ENCODE assay signal across 18 cellular contexts in the genomic region with DNA sequence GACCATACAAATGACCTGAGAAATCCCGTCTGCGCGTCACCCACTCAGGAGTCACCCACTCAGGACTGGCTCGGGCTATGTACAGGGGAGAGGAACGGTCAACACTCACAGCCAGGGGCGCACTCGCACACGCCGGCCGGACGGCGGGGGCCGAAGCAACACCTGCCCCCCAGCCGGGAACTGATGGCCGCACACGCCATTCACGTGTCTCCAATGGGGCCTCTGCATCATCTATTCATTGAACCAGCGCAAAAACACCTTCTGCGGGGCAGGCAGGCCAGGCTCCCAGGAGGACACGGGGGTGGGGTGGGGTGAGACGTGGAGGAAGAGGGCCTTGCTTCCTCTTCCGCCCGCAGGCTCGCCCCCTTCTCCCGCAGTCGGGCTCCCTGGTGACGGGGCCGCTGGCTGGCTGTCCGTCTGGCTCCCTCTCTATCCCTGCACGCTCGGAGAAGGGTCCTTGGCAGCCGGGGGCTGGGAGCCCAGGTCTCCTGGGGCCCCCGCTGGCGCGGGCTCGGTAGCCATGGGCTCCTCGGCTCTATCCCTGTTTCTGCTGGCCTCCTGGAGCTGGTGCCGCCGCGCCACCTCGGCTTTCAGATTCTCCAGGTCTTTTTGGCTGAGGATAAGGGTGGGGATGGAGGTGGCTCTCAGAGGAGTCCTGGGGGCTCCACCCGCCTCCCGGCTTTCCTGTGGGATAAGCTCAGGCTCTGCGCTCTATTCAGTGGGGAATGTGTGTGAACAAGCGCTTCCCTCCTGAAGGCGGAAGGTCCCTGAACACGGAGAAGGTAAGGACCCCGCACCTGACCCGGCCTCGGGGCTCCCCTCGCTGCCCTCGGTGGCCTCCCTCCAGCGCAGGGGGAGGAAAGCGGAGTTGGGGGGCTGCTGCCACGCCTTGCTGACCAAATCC. TPM values are rescaled to one million over a fixed set of nuclear protein-coding genes. Genes with fewer than 3 reads are reported as not detected.
DNase-seq lines count a peak whose midpoint lies in the region; ATAC-seq and TF ChIP-seq lines count a peak whose summit lies in the region.
"Had no signal": no experiment of that assay in that cellular context is flagged by ENCODE, and none has a peak within 500 bp of the region (broad histone marks: within the 10 kb centered on the region; RNA-seq: fewer than 3 reads in every experiment).

No MANE protein-coding gene starts in this region.

- TF ChIP-seq POLR2A in esophagus muscularis mucosa (IDR thresholded peaks at IDR 0.05; ENCODE audit: low read depth), result no peak

- no peak for TF ChIP-seq CTCF in GM13977 (IDR thresholded peaks at IDR 0.05; ENCODE audit: extremely low read depth, insufficient read depth, missing control alignments)
- no peak for TF ChIP-seq CTCF in esophagus muscularis mucosa (IDR thresholded peaks at IDR 0.05)
- no peak for TF ChIP-seq CTCF in osteoblast (IDR thresholded peaks at IDR 0.05; ENCODE audit: extremely low read depth, low read depth, low read length)

- H3K9ac ChIP-seq in BLaER1, result peak overlapping the region; percentile 61

- DNase-seq in GM13977 (ENCODE audit: low spot score), result peak; percentile 26
- DNase-seq in esophagus muscularis mucosa (ENCODE audit: extremely low spot score), result no peak
- peak; percentile 93 for DNase-seq in osteoblast (ENCODE audit: insufficient read length, low spot score, missing footprints)
- DNase-seq in activated effector memory CD4-positive, alpha-beta T cell treated with Interleukin-2 at 50 U/mL for 16 hours, result no peak
- DNase-seq in NCI-H2196 (lab: John Stamatoyannopoulos, UW; ENCODE audit: unreplicated experiment), result no peak
- DNase-seq in activated gamma-delta T cell treated with Interleukin-2 at 50 U/mL for 16 hours, result no peak
- DNase-seq: activated CD4-positive, alpha-beta T cell treated with anti-CD3 and anti-CD28 coated beads for 36 hours; activated effector memory CD4-positive, alpha-beta T cell treated with anti-CD3 and anti-CD28 coated beads, Interleukin-2, amount 50 U/mL, for 16 hours; effector CD8-positive, alpha-beta T cell; HFFc6; NCI-H1930; NCI-H748 treated with DMSO at 0.1 percent for 48 hours; stimulated activated CD4-positive, alpha-beta T cell treated with anti-CD3 and anti-CD28 coated beads, Interleukin-4, amount 100 ng/mL, for 4 hours; stimulated activated naive CD8-positive, alpha-beta T cell treated with anti-CD3 and anti-CD28 coated beads, Interleukin-15, Interleukin-2, amounts not matched to agents 100 U/mL and 50 U/mL, for 24 hours had no signal

- TF ChIP-seq EP300 in esophagus muscularis mucosa (IDR thresholded peaks at IDR 0.05), result no peak

- no peaks in the 10 kb centered on the region for H3K79me2 ChIP-seq in osteoblast (ENCODE audit: insufficient read depth, low read length)

- intact Hi-C loops in esophagus muscularis mucosa (cut with DNase I), result no loop called here

- H3K4me1 ChIP-seq in BLaER1 (peaks cover 70% of the 10 kb centered on the region), esophagus muscularis mucosa (peaks cover 40 to 51% (median 44%) of the 10 kb centered on the region in 4 donors), osteoblast (ENCODE audit: insufficient read depth, low read length) (peaks cover 12% of the 10 kb centered on the region)

- H3K27me3 ChIP-seq in BLaER1, result no peaks in the 10 kb centered on the region
- no peaks in the 10 kb centered on the region for H3K27me3 ChIP-seq in esophagus muscularis mucosa
- no peaks in the 10 kb centered on the region for H3K27me3 ChIP-seq in osteoblast (ENCODE audit: insufficient read depth, low read length)

- H4K20me1 ChIP-seq in BLaER1, result peaks cover 92% of the 10 kb centered on the region
- peaks cover 6% of the 10 kb centered on the region for H4K20me1 ChIP-seq in osteoblast (ENCODE audit: insufficient read depth, low read length)

- H3K4me3 ChIP-seq in BLaER1 (peak overlapping the region; percentile 58), esophagus muscularis mucosa (peak overlapping the region in 1 of 4 donors; percentile 23), osteoblast (ENCODE audit: insufficient read depth, low read length) (no peak overlapping the region)

- H3K36me3 ChIP-seq in BLaER1 (peaks cover 68% of the 10 kb centered on the region), esophagus muscularis mucosa (peaks cover 42 to 62% (median 55%) of the 10 kb centered on the region in 4 donors), osteoblast (ENCODE audit: insufficient read depth, low read length) (peaks cover 20% of the 10 kb centered on the region)

- peak overlapping the region; percentile 89 for H3K4me2 ChIP-seq in BLaER1
- H3K4me2 ChIP-seq in osteoblast (ENCODE audit: insufficient read depth, low read length), result no peak overlapping the region

- peak overlapping the region; percentile 78 for H3K27ac ChIP-seq in BLaER1
- peak overlapping the region; percentile 71 to 75 (median 72) for H3K27ac ChIP-seq in esophagus muscularis mucosa (replicated peaks in 1 of 4)
- H3K27ac ChIP-seq in osteoblast (ENCODE audit: low read depth, low read length), result no peak overlapping the region

- ATAC-seq in HG02884 (IDR thresholded peaks at IDR 0.05; ENCODE audit: unreplicated experiment), result no peak
- ATAC-seq: stimulated activated naive CD8-positive, alpha-beta T cell treated with anti-CD3 and anti-CD28 coated beads, Interleukin-15, Interleukin-2, amounts not matched to agents 100 U/mL and 50 U/mL, for 24 hours had no signal

- WGBS in esophagus muscularis mucosa, result 85% methylated on average over 33 of the region's 55 CpGs

- in situ Hi-C loops in GM13977 (cut with MboI; ENCODE audit: low pct_unique_long_range_greater_than_20kb, low sequenced_read_pairs, unreplicated experiment), result no loop called here

- H3K9me3 ChIP-seq in BLaER1 (no peaks in the 10 kb centered on the region), esophagus muscularis mucosa (no peaks in the 10 kb centered on the region), osteoblast (ENCODE audit: low read depth, low read length) (no peaks in the 10 kb centered on the region)

- H2AFZ ChIP-seq in osteoblast (ENCODE audit: low read length), result no peak overlapping the region

RNA-seq across cellular contexts. Expression of a gene that starts 21.1 kb away (rescaled TPM):
- total RNA-seq in esophagus muscularis mucosa, result 10 to 100 TPM; 42.8 to 92.9 (median 62.9) TPM
- 36.2 and 41.6 TPM in 2 replicates for total RNA-seq in osteoblast

RNA-seq across cellular contexts. Expression of a gene that starts 59.0 kb away (rescaled TPM):
- total RNA-seq in esophagus muscularis mucosa (under 1 TPM in 2 of 4 donors, not detected in 2; 0.13 to 0.42 TPM), osteoblast (not detected in 2 replicates)
- total RNA-seq: activated CD4-positive, alpha-beta T cell treated with anti-CD3 and anti-CD28 coated beads for 36 hours; fibroblast of villous mesenchyme; HFFc6; myocyte had no signal

Comparison
In these comparisons a context has a peak if more than half of its experiments do, and no peak if none do; other contexts are left out.
1. DNase-seq: peak in GM13977 (single experiment) and osteoblast (single experiment); none in esophagus muscularis mucosa (single experiment), activated effector memory CD4-positive, alpha-beta T cell treated with Interleukin-2 at 50 U/mL for 16 hours (single experiment), NCI-H2196 (single experiment) and activated gamma-delta T cell treated with Interleukin-2 at 50 U/mL for 16 hours (single experiment).